Comparison of ENCODE assay signal across 23 cellular contexts in genomic region chr12:49013403-49013802, GRCh38. TPM values are rescaled to one million over a fixed set of nuclear protein-coding genes. Genes with fewer than 3 reads are reported as not detected.
DNase-seq lines count a peak whose midpoint lies in the region; ATAC-seq and TF ChIP-seq lines count a peak whose summit lies in the region.
"Had no signal": no experiment of that assay in that cellular context is flagged by ENCODE, and none has a peak within 500 bp of the region (broad histone marks: within the 10 kb centered on the region; RNA-seq: fewer than 3 reads in every experiment).

No MANE protein-coding gene starts in this region.

- in situ Hi-C loops in gastrocnemius medialis (cut with MboI; ENCODE audit: low sequenced_read_pairs in 4 of 4) = no loop called here

- peak; percentile 7 for DNase-seq in activated T-cell treated with anti-CD3 and anti-CD28 coated beads, Interleukin-2, amount 50 U/mL, for 24 hours
- no peak for DNase-seq in activated T-cell treated with anti-CD3 and anti-CD28 coated beads, Interleukin-2, amount 50 U/mL, for 48 hours
- DNase-seq in OCI-M1 (lab: John Stamatoyannopoulos, UW) = peak; percentile 11
- DNase-seq in choroid plexus epithelial cell (ENCODE audit: low read depth) = peak; percentile 22
- peak in 1 of 2 donors; percentile 48 for DNase-seq in gastrocnemius medialis
- DNase-seq in sigmoid colon = no peak
- DNase-seq in prostate gland (ENCODE audit: low spot score) = no peak
- DNase-seq: 8988T; ACHN; C1 segment of cervical spinal cord; Calu3; CD4-positive, alpha-beta memory T cell; COR-L47; DMS53; DMS79 treated with DMSO at 0.1 percent for 48 hours; GF-D8; GOT3 had no signal

- intact Hi-C loops in gastrocnemius medialis (cut with DNase I; ENCODE audit: low total_unique reads) = loop anchor here (5.0 kb wide), 1 partner anchor 341 kb away; no protein-coding TSS in a partner anchor
- intact Hi-C loops in sigmoid colon (cut with DNase I) = loop anchor here (10.0 kb wide), 1 partner anchor 299 kb away; the partner anchor contains the start of gene CCNT1
- intact Hi-C loops in prostate gland (cut with DNase I) = no loop called here

- peak; percentile 37 to 38 for ATAC-seq in gastrocnemius medialis
- no peak for ATAC-seq in stimulated activated memory B cell treated with anti-CD40 and anti-IgM and Interleukin-4, amounts not matched to agents 10 μg/mL and 1 μg/mL and 100 μg/mL, for 72 hours
- ATAC-seq: A549 had no signal

- H3K9me3 ChIP-seq in gastrocnemius medialis = no peaks in the 10 kb centered on the region
- no peaks in the 10 kb centered on the region for H3K9me3 ChIP-seq in sigmoid colon
- no peaks in the 10 kb centered on the region for H3K9me3 ChIP-seq in prostate gland
- H3K9me3 ChIP-seq: A549, HAP-1 had no signal

- H3K27ac Mint-ChIP-seq in activated T-cell treated with anti-CD3 and anti-CD28 coated beads, Interleukin-2, amount 50 U/mL, for 24 hours = no peak overlapping the region
- no peak overlapping the region for H3K27ac Mint-ChIP-seq in stimulated activated memory B cell treated with anti-CD40 and anti-IgM and Interleukin-4, amounts not matched to agents 10 μg/mL and 1 μg/mL and 100 μg/mL, for 72 hours

- TF ChIP-seq POLR2A in gastrocnemius medialis (IDR thresholded peaks at IDR 0.05) (no peak), sigmoid colon (IDR thresholded peaks at IDR 0.05) (no peak), prostate gland (IDR thresholded peaks at IDR 0.05) (no peak)

- H3K27me3 Mint-ChIP-seq in activated T-cell treated with anti-CD3 and anti-CD28 coated beads, Interleukin-2, amount 50 U/mL, for 24 hours = no peaks in the 10 kb centered on the region
- H3K27me3 Mint-ChIP-seq in stimulated activated memory B cell treated with anti-CD40 and anti-IgM and Interleukin-4, amounts not matched to agents 10 μg/mL and 1 μg/mL and 100 μg/mL, for 72 hours = no peaks in the 10 kb centered on the region
- H3K27me3 Mint-ChIP-seq: CD4-positive, alpha-beta memory T cell had no signal

- H3K4me1 Mint-ChIP-seq in activated T-cell treated with anti-CD3 and anti-CD28 coated beads, Interleukin-2, amount 50 U/mL, for 24 hours (ENCODE audit: low read depth) = peaks cover 27% of the 10 kb centered on the region
- peaks cover 29% of the 10 kb centered on the region for H3K4me1 Mint-ChIP-seq in stimulated activated memory B cell treated with anti-CD40 and anti-IgM and Interleukin-4, amounts not matched to agents 10 μg/mL and 1 μg/mL and 100 μg/mL, for 72 hours

- TF ChIP-seq EP300 in sigmoid colon (IDR thresholded peaks at IDR 0.05) = no peak

- 94 to 95% methylated on average over 2 of the region's 2 CpGs for WGBS in sigmoid colon, 2 donors
- WGBS in prostate gland = 89% methylated on average over 2 of the region's 2 CpGs

- H3K4me3 ChIP-seq in choroid plexus epithelial cell (ENCODE audit: low read depth, low read length) (no peak overlapping the region), gastrocnemius medialis (no peak overlapping the region), sigmoid colon (no peak overlapping the region), prostate gland (no peak overlapping the region)
- H3K4me3 ChIP-seq: A549, HAP-1 had no signal

- H3K27ac ChIP-seq in gastrocnemius medialis (peak overlapping the region; percentile 75 to 99 (median 97)), sigmoid colon (no peak overlapping the region), prostate gland (no peak overlapping the region)
- H3K27ac ChIP-seq: A549 had no signal

- H3K36me3 ChIP-seq in gastrocnemius medialis = peaks cover 0 to 8% of the 10 kb centered on the region in 2 donors
- peaks cover 0 to 48% (median 24%) of the 10 kb centered on the region in 4 donors for H3K36me3 ChIP-seq in sigmoid colon
- no peaks in the 10 kb centered on the region for H3K36me3 ChIP-seq in prostate gland

- H3K36me3 Mint-ChIP-seq in activated T-cell treated with anti-CD3 and anti-CD28 coated beads, Interleukin-2, amount 50 U/mL, for 24 hours (ENCODE audit: low read depth) = peaks cover 89% of the 10 kb centered on the region
- peaks cover 52% of the 10 kb centered on the region for H3K36me3 Mint-ChIP-seq in stimulated activated memory B cell treated with anti-CD40 and anti-IgM and Interleukin-4, amounts not matched to agents 10 μg/mL and 1 μg/mL and 100 μg/mL, for 72 hours

- H3K27me3 ChIP-seq in gastrocnemius medialis (no peaks in the 10 kb centered on the region), sigmoid colon (peaks cover 0 to 14% (median 0%) of the 10 kb centered on the region in 3 donors), prostate gland (replicated peaks; ENCODE audit: insufficient read depth) (no peaks in the 10 kb centered on the region)

- no peak overlapping the region for H3K4me3 Mint-ChIP-seq in activated T-cell treated with anti-CD3 and anti-CD28 coated beads, Interleukin-2, amount 50 U/mL, for 24 hours
- H3K4me3 Mint-ChIP-seq in stimulated activated memory B cell treated with anti-CD40 and anti-IgM and Interleukin-4, amounts not matched to agents 10 μg/mL and 1 μg/mL and 100 μg/mL, for 72 hours = no peak overlapping the region
- H3K4me3 Mint-ChIP-seq: CD4-positive, alpha-beta memory T cell had no signal

- H3K9me3 Mint-ChIP-seq in activated T-cell treated with anti-CD3 and anti-CD28 coated beads, Interleukin-2, amount 50 U/mL, for 24 hours = no peaks in the 10 kb centered on the region
- no peaks in the 10 kb centered on the region for H3K9me3 Mint-ChIP-seq in stimulated activated memory B cell treated with anti-CD40 and anti-IgM and Interleukin-4, amounts not matched to agents 10 μg/mL and 1 μg/mL and 100 μg/mL, for 72 hours
- H3K9me3 Mint-ChIP-seq: CD4-positive, alpha-beta memory T cell had no signal

- peaks cover 41 to 89% of the 10 kb centered on the region in 2 donors for H3K4me1 ChIP-seq in gastrocnemius medialis
- peaks cover 0 to 15% (median 11%) of the 10 kb centered on the region in 4 donors for H3K4me1 ChIP-seq in sigmoid colon
- H3K4me1 ChIP-seq in prostate gland (replicated peaks) = no peaks in the 10 kb centered on the region

- TF ChIP-seq CTCF in choroid plexus epithelial cell (conservative IDR thresholded peaks at IDR 0.05; ENCODE audit: low read depth, low read length) (no peak), gastrocnemius medialis (IDR thresholded peaks at IDR 0.05 in 4 of 5, conservative IDR thresholded peaks at IDR 0.05 in 1 of 5) (no peak), sigmoid colon (IDR thresholded peaks at IDR 0.05) (no peak), prostate gland (IDR thresholded peaks at IDR 0.05) (no peak)

RNA-seq across cellular contexts. Expression of gene PRKAG1, which starts 5.2 kb away (rescaled TPM):
- total RNA-seq in gastrocnemius medialis = 10 to 100 TPM; 67.4 to 97.7 (median 83.9) TPM
- 10 to 100 TPM; 49.6 to 71.3 (median 60.0) TPM for total RNA-seq in sigmoid colon
- 10 to 100 TPM; 48.6 to 71.2 (median 61.3) TPM for polyA plus RNA-seq in sigmoid colon
- total RNA-seq in prostate gland = 10 to 100 TPM; 53.9 to 55.4 TPM

RNA-seq across cellular contexts. Expression of gene DDN, which starts 14.2 kb away (rescaled TPM):
- total RNA-seq in gastrocnemius medialis (100 to 1,000 TPM in 3 of 4 donors, 10 to 100 TPM in 1; 26.8 to 415 (median 232) TPM), sigmoid colon (under 1 TPM in 1 of 4 donors, not detected in 3; 0.14 TPM), prostate gland (1 to 10 TPM in 1 of 2 donors, not detected in 1; 1.0 TPM)
- polyA plus RNA-seq in sigmoid colon = under 1 TPM in 2 of 3 donors, not detected in 1; 0.60 to 0.69 TPM
- total RNA-seq: CD4-positive, alpha-beta memory T cell had no signal
- polyA plus RNA-seq: CD4-positive, alpha-beta memory T cell had no signal

RNA-seq across cellular contexts. Expression of gene WNT1, which starts 35.3 kb away (rescaled TPM):
- total RNA-seq in gastrocnemius medialis (not detected), sigmoid colon (not detected), prostate gland (not detected)
- polyA plus RNA-seq in sigmoid colon = under 1 TPM in 1 of 3 donors, not detected in 2; 0.10 TPM
- total RNA-seq: Calu3, Daoy, G401 had no signal
- polyA plus RNA-seq: A549, BJ had no signal

RNA-seq across cellular contexts. Expression of gene WNT10B, which starts 41.9 kb away (rescaled TPM):
- total RNA-seq in gastrocnemius medialis = not detected
- under 1 TPM in 3 of 4 donors, not detected in 1; 0.28 to 0.49 (median 0.36) TPM for total RNA-seq in sigmoid colon
- polyA plus RNA-seq in sigmoid colon = 1 to 10 TPM in 1 of 3 donors, not detected in 2; 1.0 TPM
- 1 to 10 TPM in 1 of 2 donors, not detected in 1; 1.1 TPM for total RNA-seq in prostate gland
- total RNA-seq: Calu3 had no signal

RNA-seq across cellular contexts. Expression of gene KMT2D, which starts 47.2 kb away (rescaled TPM):
- total RNA-seq in gastrocnemius medialis (10 to 100 TPM; 36.0 to 99.0 (median 71.3) TPM), sigmoid colon (10 to 100 TPM; 18.2 to 52.9 (median 30.6) TPM), prostate gland (10 to 100 TPM; 82.7 to 99.7 TPM)
- polyA plus RNA-seq in sigmoid colon = 10 to 100 TPM in 2 of 3 donors, 1 to 10 TPM in 1; 1.8 to 61.8 (median 10.2) TPM

Comparison
In these comparisons a context has a peak if more than half of its experiments do, and no peak if none do; other contexts are left out.
1. DNase-seq: peak in activated T-cell treated with anti-CD3 and anti-CD28 coated beads, Interleukin-2, amount 50 U/mL, for 24 hours (single experiment), OCI-M1 (single experiment) and choroid plexus epithelial cell (single experiment); none in activated T-cell treated with anti-CD3 and anti-CD28 coated beads, Interleukin-2, amount 50 U/mL, for 48 hours (0 of 2), sigmoid colon (single experiment) and prostate gland (single experiment).
2. H3K27ac ChIP-seq: peak in gastrocnemius medialis (4 of 4); none in sigmoid colon (0 of 4) and prostate gland (0 of 2).
3. RNA of gene DDN, which starts 14.2 kb away (total RNA-seq): 26.8 to 415 TPM in gastrocnemius medialis; 1.0 TPM in prostate gland and 0.14 TPM in sigmoid colon; every median in the first group is over 10 times any median in the second.